In the genomic region with DNA sequence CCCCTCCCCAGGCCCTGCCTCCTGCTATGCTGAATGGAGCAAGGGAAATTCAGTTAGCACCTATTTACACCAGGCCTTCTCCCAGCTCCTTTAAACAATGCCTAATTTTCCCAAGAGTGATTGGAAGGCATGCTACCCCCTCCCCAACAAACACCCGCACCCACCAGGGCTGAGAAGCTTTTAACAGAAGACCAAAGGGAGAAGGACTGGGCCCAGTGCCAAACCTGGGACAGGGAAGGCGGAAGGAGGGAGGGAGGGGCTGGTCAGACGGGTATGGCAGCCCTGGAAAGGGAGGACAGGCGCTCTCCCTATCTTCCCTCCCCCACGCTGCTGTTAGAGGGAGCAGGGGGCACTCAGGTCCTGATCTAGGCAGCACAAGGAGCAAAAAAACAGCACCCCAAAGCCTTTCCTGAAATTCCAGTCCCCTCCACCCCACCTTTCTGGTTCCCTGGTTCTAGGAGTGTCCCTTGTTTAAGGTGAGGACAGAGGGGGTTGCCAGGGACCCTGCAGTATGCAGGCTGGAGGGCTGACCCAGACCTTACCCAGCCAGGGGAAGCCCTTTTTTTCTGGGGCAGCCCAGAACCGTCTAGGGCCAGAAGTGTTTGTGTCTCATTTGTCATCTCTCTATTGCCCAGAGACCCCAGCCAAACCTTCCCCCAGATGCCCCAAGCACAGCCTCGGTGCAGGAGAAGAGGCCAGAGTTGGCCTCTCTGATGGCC, we compare ENCODE assay signal across 10 cellular contexts. TPM values are rescaled to one million over a fixed set of nuclear protein-coding genes. Genes with fewer than 3 reads are reported as not detected.
DNase-seq lines count a peak whose midpoint lies in the region; ATAC-seq and TF ChIP-seq lines count a peak whose summit lies in the region.
"Had no signal": no experiment of that assay in that cellular context is flagged by ENCODE, and none has a peak within 500 bp of the region (broad histone marks: within the 10 kb centered on the region; RNA-seq: fewer than 3 reads in every experiment).

No MANE protein-coding gene starts in this region.

- peak overlapping the region in 2 of 4 donors; percentile 1 to 3 for H3K4me3 ChIP-seq in Peyer's patch
- no peak overlapping the region for H3K4me3 ChIP-seq in upper lobe of left lung

- TF ChIP-seq EP300 in upper lobe of left lung (IDR thresholded peaks at IDR 0.05), result no peak

- TF ChIP-seq CTCF in Peyer's patch (IDR thresholded peaks at IDR 0.05) (no peak), upper lobe of left lung (IDR thresholded peaks at IDR 0.05) (no peak)

- H3K4me1 ChIP-seq in Peyer's patch (peaks cover 0 to 38% (median 4%) of the 10 kb centered on the region in 4 donors), upper lobe of left lung (peaks cover 4 to 49% (median 31%) of the 10 kb centered on the region in 4 donors)

- 8 to 15% methylated on average over 4 to 7 of the region's 7 CpGs for WGBS in upper lobe of left lung, 2 donors

- H3K27ac ChIP-seq in Peyer's patch (peak overlapping the region in 3 of 4 donors; percentile 69 to 97 (median 93)), upper lobe of left lung (peak overlapping the region; percentile 73 to 88 (median 83))

- H3K9me3 ChIP-seq in Peyer's patch, result no peaks in the 10 kb centered on the region
- no peaks in the 10 kb centered on the region for H3K9me3 ChIP-seq in upper lobe of left lung

- no peak for TF ChIP-seq POLR2A in Peyer's patch (IDR thresholded peaks at IDR 0.05)
- no peak for TF ChIP-seq POLR2A in upper lobe of left lung (IDR thresholded peaks at IDR 0.05)

- peak; percentile 37 to 53 for DNase-seq in NCI-H187 (lab: John Stamatoyannopoulos, UW)
- DNase-seq in NCI-H187 treated with DMSO at 0.1 percent for 48 hours (lab: John Stamatoyannopoulos, UW), result no peak
- peak in 2 of 3 donors; percentile 87 to 89 for DNase-seq in Peyer's patch
- DNase-seq in islet precursor cell, result peak; percentile 93
- peak in 1 of 2 donors; percentile 90 for DNase-seq in upper lobe of left lung
- no peak for DNase-seq in activated CD4-positive, CD25-positive, alpha-beta regulatory T cell (lab: John Stamatoyannopoulos, UW)
- DNase-seq: stimulated activated naive CD8-positive, alpha-beta T cell treated with anti-CD3 and anti-CD28 coated beads, Interleukin-15, amount 100 ng/mL, for 72 hours had no signal

- ATAC-seq in upper lobe of left lung (ENCODE audit: low FRiP score in 2 of 2) (no peak), GM21360 (IDR thresholded peaks at IDR 0.05; ENCODE audit: unreplicated experiment) (no peak), HG03280 (IDR thresholded peaks at IDR 0.05; ENCODE audit: unreplicated experiment) (no peak)
- ATAC-seq: stimulated activated naive CD8-positive, alpha-beta T cell treated with anti-CD3 and anti-CD28 coated beads, Interleukin-15, amount 100 ng/mL, for 72 hours had no signal

- H3K36me3 ChIP-seq in Peyer's patch (no peaks in the 10 kb centered on the region), upper lobe of left lung (no peaks in the 10 kb centered on the region)

- H3K27me3 ChIP-seq in Peyer's patch (no peaks in the 10 kb centered on the region), upper lobe of left lung (peaks cover 0 to 3% (median under 1%) of the 10 kb centered on the region in 4 donors)

RNA-seq across cellular contexts. Expression of a gene that starts 2.4 kb away (rescaled TPM):
- total RNA-seq in Peyer's patch, result 1,000 to 10,000 TPM; 1,046 to 2,452 (median 2,098) TPM
- total RNA-seq in upper lobe of left lung, result 1,000 to 10,000 TPM in 1 of 6 donors, 100 to 1,000 TPM in 4, 10 to 100 TPM in 1; 90.1 to 1,458 (median 358) TPM

RNA-seq across cellular contexts. Expression of a gene that starts 41.7 kb away (rescaled TPM):
- 100 to 1,000 TPM; 320 to 614 (median 477) TPM for total RNA-seq in Peyer's patch
- total RNA-seq in upper lobe of left lung, result 1,000 to 10,000 TPM in 1 of 6 donors, 100 to 1,000 TPM in 4, 10 to 100 TPM in 1; 99.5 to 1,221 (median 355) TPM

RNA-seq across cellular contexts. Expression of a gene that starts 58.5 kb away (rescaled TPM):
- total RNA-seq in Peyer's patch (not detected), upper lobe of left lung (under 1 TPM in 2 of 6 donors, not detected in 4; 0.13 to 0.30 TPM)
- total RNA-seq: mononuclear cell had no signal

Comparison
In these comparisons a context has a peak if more than half of its experiments do, and no peak if none do; other contexts are left out.
1. DNase-seq: peak in NCI-H187 (2 of 2), Peyer's patch (2 of 3) and islet precursor cell (single experiment); none in NCI-H187 treated with DMSO at 0.1 percent for 48 hours (single experiment) and activated CD4-positive, CD25-positive, alpha-beta regulatory T cell (0 of 4).